In genomic region chr14:27845902-27846301, GRCh38 we compare ENCODE assay signal across 23 cellular contexts.
"Had no signal": no experiment of that assay in that cellular context is flagged by ENCODE, and none has a peak within 500 bp of the region (broad histone marks: within the 10 kb centered on the region; RNA-seq: fewer than 3 reads in every experiment).

No MANE protein-coding gene starts in this region.

- H3K27ac ChIP-seq: brain microvascular endothelial cell, Peyer's patch had no signal

- H3K4me3 ChIP-seq: Peyer's patch had no signal

- H3K9me3 ChIP-seq: Peyer's patch had no signal

- H3K4me1 ChIP-seq: Peyer's patch had no signal

- DNase-seq: activated CD4-positive, alpha-beta T cell treated with anti-CD3 and anti-CD28 coated beads, Interleukin-2, amount 10 ng/mL, durations not matched to agents 24 days and 14 days; activated CD4-positive, alpha-beta T cell treated with anti-CD3 and anti-CD28 coated beads, Interleukin-2, amount 50 U/mL, for 4 hours; activated CD8-positive, alpha-beta T cell treated with anti-CD3 and anti-CD28 coated beads, Interleukin-2, amount 10 ng/mL, durations not matched to agents 7 days and 5 days; activated gamma-delta T cell treated with Interleukin-2 at 50 U/mL for 16 hours; activated naive CD4-positive, alpha-beta T cell treated with anti-CD3 and anti-CD28 coated beads, Interleukin-2, amount 10 ng/mL, durations not matched to agents 7 days and 5 days; activated naive CD8-positive, alpha-beta T cell treated with anti-CD3 and anti-CD28 coated beads, Interleukin-2, amount 50 U/mL, for 24 hours; activated T-cell treated with anti-CD3 and anti-CD28 coated beads, Interleukin-2, amount 50 U/mL, for 24 hours; amniotic stem cell; brain microvascular endothelial cell; central memory CD4-positive, alpha-beta T cell; Kasumi-1; KG1; MM.1S; MV-4-11; NCI-H1092; NCI-H1436 treated with DMSO at 0.1 percent for 48 hours; NCI-H1694 treated with DMSO at 0.1 percent for 48 hours; NCI-H2029; NCI-H345; NCI-H524 treated with DMSO at 0.1 percent for 48 hours; Peyer's patch; RPMI8226; SIG-M5 had no signal

- H3K27me3 ChIP-seq: brain microvascular endothelial cell, Peyer's patch had no signal

- H3K36me3 ChIP-seq: brain microvascular endothelial cell, Peyer's patch had no signal

- ATAC-seq: activated CD8-positive, alpha-beta T cell treated with anti-CD3 and anti-CD28 coated beads, Interleukin-2, amount 10 ng/mL, durations not matched to agents 7 days and 5 days; activated naive CD8-positive, alpha-beta T cell treated with anti-CD3 and anti-CD28 coated beads, Interleukin-2, amount 50 U/mL, for 24 hours had no signal
